ENCODE assay signal across 8 cellular contexts in genomic region chr21:45923146-45923545, GRCh38. TPM values are rescaled to one million over a fixed set of nuclear protein-coding genes. Genes with fewer than 3 reads are reported as not detected.
A peak's percentile ranks its signal among the peaks of the same experiment; 100 is the strongest.
DNase-seq lines count a peak whose midpoint lies in the region; ATAC-seq and TF ChIP-seq lines count a peak whose summit lies in the region.

No MANE protein-coding gene starts in this region.

- intact Hi-C loops in left colon (cut with DNase I, micrococcal nuclease): no loop called here

- ATAC-seq in left colon (peak; percentile 47), HG03439 (IDR thresholded peaks at IDR 0.05; ENCODE audit: unreplicated experiment) (no peak), GM21529 (IDR thresholded peaks at IDR 0.05; ENCODE audit: unreplicated experiment) (no peak)

- DNase-seq in AG09309 (ENCODE audit: low read depth) (peak; percentile 53), HS-5 (ENCODE audit: low read depth) (peak; percentile 2), caudate nucleus (lab: John Stamatoyannopoulos, UW) (peak in 60 of 61 donors; percentile 3 to 87 (median 60)), left colon (peak in 1 of 2 donors; percentile 39)
- DNase-seq in stimulated activated CD4-positive, alpha-beta T cell treated with anti-CD3 and anti-CD28 coated beads, Interleukin-2, amount 100 ng/mL, for 4 hours (ENCODE audit: low read depth): peak; percentile 52

- no peak overlapping the region for H3K4me3 ChIP-seq in AG09309 (ENCODE audit: control insufficient read depth, low read depth, low read length)
- no peak overlapping the region for H3K4me3 ChIP-seq in WI38 (ENCODE audit: low read depth, low read length)

- TF ChIP-seq CTCF in AG09309 (IDR thresholded peaks at IDR 0.05; ENCODE audit: control insufficient read depth, insufficient read depth, low read depth, low read length, missing control alignments): peak; percentile 98
- peak; percentile 99 for TF ChIP-seq CTCF in WI38 (IDR thresholded peaks at IDR 0.05; ENCODE audit: low read depth, low read length)

- no peak overlapping the region for H3K27ac ChIP-seq in caudate nucleus (ENCODE audit: low read depth, low read length)

RNA-seq across cellular contexts. Expression of gene COL6A1, which starts 58.4 kb away (rescaled TPM):
- total RNA-seq in left colon: 100 to 1,000 TPM in 1 of 2 donors, 10 to 100 TPM in 1; 32.2 to 111 TPM
